In the genomic region with DNA sequence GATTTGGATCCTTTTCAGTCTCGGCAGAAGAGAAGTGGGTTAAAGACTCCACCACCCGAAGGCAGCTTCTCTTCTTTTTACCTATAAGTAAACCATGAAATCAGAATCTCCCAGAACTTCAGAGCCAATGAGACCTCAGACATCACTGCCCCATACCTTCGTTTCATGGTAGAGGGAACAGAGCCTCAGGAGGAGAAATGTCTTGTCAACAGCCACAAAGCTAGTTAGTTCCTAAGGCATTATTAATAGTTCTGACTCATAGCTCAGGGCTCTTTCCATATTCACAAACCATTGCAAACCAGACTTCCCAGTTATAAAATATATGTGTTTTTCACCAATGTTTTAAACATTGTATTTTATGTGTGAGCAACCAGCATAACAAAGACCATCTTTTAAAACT, we compare ENCODE assay signal across 10 cellular contexts.
A peak's percentile ranks its signal among the peaks of the same experiment; 100 is the strongest.
DNase-seq lines count a peak whose midpoint lies in the region; ATAC-seq and TF ChIP-seq lines count a peak whose summit lies in the region.
"Had no signal": no experiment of that assay in that cellular context is flagged by ENCODE, and none has a peak within 500 bp of the region (broad histone marks: within the 10 kb centered on the region; RNA-seq: fewer than 3 reads in every experiment).

No MANE protein-coding gene starts in this region.

- H3K4me1 Mint-ChIP-seq in natural killer cell, result peaks cover 58 to 65% of the 10 kb centered on the region in 2 donors

- H2BK120ac ChIP-seq in IMR-90 (ENCODE audit: low read depth, low read length), result peak overlapping the region; percentile 97

- no CpG with 5 or more reads among the region's 3 CpGs for WGBS in IMR-90 (ENCODE audit: extremely low coverage in 2 of 2, insufficient read length in 1 of 2), 2 experiments

- CTCF ChIA-PET in IMR-90 (lab: Yijun Ruan, JAX), result interaction anchor here (1.0 to 1.6 kb wide), 2 partner anchors 8 to 28 kb away, joined by 3 to 5 read pairs; no protein-coding TSS in a partner anchor

- H4K91ac ChIP-seq in IMR-90 (ENCODE audit: insufficient read depth, low read depth, low read length), result peak overlapping the region; percentile 90

- no peak overlapping the region for H3K4me3 Mint-ChIP-seq in natural killer cell

- POLR2A ChIA-PET in IMR-90 (lab: Charles Lee; ENCODE audit: unreplicated experiment), result no interaction called here

- peaks cover 0 to 2% of the 10 kb centered on the region in 2 donors for H3K9me3 Mint-ChIP-seq in natural killer cell
- H3K9me3 Mint-ChIP-seq: naive thymus-derived CD8-positive, alpha-beta T cell had no signal

- peak overlapping the region; percentile 85 for H3K14ac ChIP-seq in IMR-90 (replicated peaks; ENCODE audit: low read depth, low read length)

- H2BK20ac ChIP-seq in IMR-90 (ENCODE audit: low read depth, low read length), result peak overlapping the region; percentile 92

- H3K27ac ChIP-seq in BLaER1, result peak overlapping the region; percentile 88
- peak overlapping the region; percentile 90 for H3K27ac ChIP-seq in IMR-90 (ENCODE audit: insufficient read depth, low read length)

- ATAC-seq in IMR-90 (ENCODE audit: low read depth), result peak; percentile 79
- ATAC-seq in natural killer cell, result no peak
- no peak for ATAC-seq in HG03520 (IDR thresholded peaks at IDR 0.05; ENCODE audit: unreplicated experiment)
- no peak for ATAC-seq in GM18868 (IDR thresholded peaks at IDR 0.05; ENCODE audit: unreplicated experiment)
- ATAC-seq: naive thymus-derived CD8-positive, alpha-beta T cell had no signal

- H3K27me3 ChIP-seq in BLaER1, result no peaks in the 10 kb centered on the region
- no peaks in the 10 kb centered on the region for H3K27me3 ChIP-seq in IMR-90 (ENCODE audit: control insufficient read depth, insufficient read depth, low read length)

- H3K36me3 ChIP-seq in BLaER1 (no peaks in the 10 kb centered on the region), IMR-90 (ENCODE audit: control insufficient read depth, insufficient read depth, low read length) (no peaks in the 10 kb centered on the region)

- H4K8ac ChIP-seq in IMR-90 (ENCODE audit: low read depth in 2 of 2, low read length in 2 of 2), result peak overlapping the region; percentile 30 to 86; a peak in 3 of 4 replicates

- no peak overlapping the region for H2AFZ ChIP-seq in IMR-90 (replicated peaks; ENCODE audit: low read length, poor library complexity)

- peaks cover 23% of the 10 kb centered on the region for H3K9me1 ChIP-seq in IMR-90 (ENCODE audit: insufficient read depth, low read length)

- H3K79me1 ChIP-seq in IMR-90 (ENCODE audit: low read depth in 1 of 2, low read length in 2 of 2), result no peaks in the 10 kb centered on the region

- dilution Hi-C loops in IMR-90 (cut with HindIII; ENCODE audit: low sequenced_read_pairs, unreplicated experiment), result no loop called here

- H2BK15ac ChIP-seq in IMR-90 (ENCODE audit: low read depth, low read length), result peak overlapping the region; percentile 89; the same call in 2 of the 3 replicates

- peak overlapping the region; percentile 93 for H4K5ac ChIP-seq in IMR-90 (ENCODE audit: low read depth, low read length)

- DNase-seq in IMR-90 (peak; percentile 88), astrocyte of the hippocampus (ENCODE audit: low read depth, low spot score) (peak; percentile 65), natural killer cell (no peak), midbrain (lab: John Stamatoyannopoulos, UW) (no peak), cerebellar cortex (ENCODE audit: low spot score) (no peak)
- DNase-seq: naive thymus-derived CD8-positive, alpha-beta T cell; NCI-H2227 treated with DMSO at 0.1 percent for 48 hours had no signal

- TF ChIP-seq RAD21 in IMR-90 (IDR thresholded peaks at IDR 0.05; ENCODE audit: low read length), result no peak

- H3K18ac ChIP-seq in IMR-90 (ENCODE audit: low read depth, low read length), result peak overlapping the region; percentile 99

- TF ChIP-seq CTCF in IMR-90 (conservative IDR thresholded peaks at IDR 0.05; ENCODE audit: low read depth, low read length) (no peak), natural killer cell (IDR thresholded peaks at IDR 0.05) (no peak)

- H3K4me3 ChIP-seq in BLaER1, result no peak overlapping the region
- peak overlapping the region; percentile 23; the same call in 1 of the 2 replicates for H3K4me3 ChIP-seq in IMR-90 (ENCODE audit: insufficient read depth, low read depth, low read length)

- H3K23ac ChIP-seq in IMR-90 (ENCODE audit: low read depth, low read length), result peak overlapping the region; percentile 85

- no TSS peak for BruUV-seq in IMR-90 (replicated peaks; lab: Mats Ljungman, UMichigan)

- H3K4me1 ChIP-seq in BLaER1, result peaks cover 80% of the 10 kb centered on the region
- peaks cover 36% of the 10 kb centered on the region for H3K4me1 ChIP-seq in IMR-90 (ENCODE audit: control insufficient read depth, insufficient read depth, low read length)

- peak overlapping the region; percentile 96 for H2BK5ac ChIP-seq in IMR-90 (ENCODE audit: low read depth, low read length, poor library complexity, severe bottlenecking)

- peak overlapping the region; percentile 95 for H3K56ac ChIP-seq in IMR-90 (ENCODE audit: extremely low read depth, insufficient read depth, low read length)

- intact Hi-C loops in IMR-90 (cut with micrococcal nuclease), result loop anchor here (2.0 kb wide), 1 partner anchor 124 kb away; no protein-coding TSS in a partner anchor
- intact Hi-C loops in natural killer cell (cut with micrococcal nuclease), result no loop called here

- H3K4ac ChIP-seq in IMR-90 (ENCODE audit: low read depth, low read length), result peak overlapping the region; percentile 78

- H2AK5ac ChIP-seq in IMR-90 (ENCODE audit: low read depth, low read length), result 0 out of 2 replicates have a peak overlapping the region, but pooled peaks have one; percentile 25

- H3K9me3 ChIP-seq in BLaER1, result peaks cover 8% of the 10 kb centered on the region; the same call in 1 of the 2 replicates
- no peaks in the 10 kb centered on the region for H3K9me3 ChIP-seq in IMR-90 (ENCODE audit: control insufficient read depth, insufficient read depth, low read length)

- H3K27ac Mint-ChIP-seq in natural killer cell, result peak overlapping the region; percentile 41 to 72

- H2AK9ac ChIP-seq in IMR-90 (replicated peaks; ENCODE audit: low read depth, low read length, poor library complexity), result no peak overlapping the region

- no peaks in the 10 kb centered on the region for H3K36me3 Mint-ChIP-seq in natural killer cell
- H3K36me3 Mint-ChIP-seq: naive thymus-derived CD8-positive, alpha-beta T cell had no signal

- no peak for TF ChIP-seq POLR2A in IMR-90 (IDR thresholded peaks at IDR 0.05; ENCODE audit: low read depth, low read length)

- no peaks in the 10 kb centered on the region for H3K27me3 Mint-ChIP-seq in natural killer cell (ENCODE audit: low read depth in 2 of 2)
- H3K27me3 Mint-ChIP-seq: naive thymus-derived CD8-positive, alpha-beta T cell had no signal

- in situ Hi-C loops in IMR-90 (cut with MboI; ENCODE audit: low sequenced_read_pairs), result no loop called here

- H3K4me2 ChIP-seq in BLaER1 (peak overlapping the region; percentile 84), IMR-90 (ENCODE audit: low read depth, low read length) (peak overlapping the region; percentile 75)

- H4K20me1 ChIP-seq in BLaER1 (no peaks in the 10 kb centered on the region), IMR-90 (ENCODE audit: insufficient read depth, low read length) (no peaks in the 10 kb centered on the region)

- no peak overlapping the region for H3K9ac ChIP-seq in BLaER1
- peak overlapping the region; percentile 57 for H3K9ac ChIP-seq in IMR-90 (ENCODE audit: low read depth, low read length)

TF ChIP-seq in IMR-90, 13 proteins besides CTCF, POLR2A, EP300 and RAD21:
- TF ChIP-seq ELK1 (IDR thresholded peaks at IDR 0.05; ENCODE audit: borderline replicate concordance, low read depth, low read length) (no peak), SMC3 (IDR thresholded peaks at IDR 0.05; ENCODE audit: low read depth, low read length) (no peak), NFE2L2 (IDR thresholded peaks at IDR 0.05; ENCODE audit: low read depth, low read length) (no peak), FOS (IDR thresholded peaks at IDR 0.05; ENCODE audit: low read depth, low read length) (peak; percentile 67; the same call in 1 of the 2 replicates), MAZ (IDR thresholded peaks at IDR 0.05; ENCODE audit: borderline replicate concordance, low read depth, low read length) (no peak), RFX5 (IDR thresholded peaks at IDR 0.05; ENCODE audit: low read depth, low read length) (no peak)
- TF ChIP-seq, protein P1, sequence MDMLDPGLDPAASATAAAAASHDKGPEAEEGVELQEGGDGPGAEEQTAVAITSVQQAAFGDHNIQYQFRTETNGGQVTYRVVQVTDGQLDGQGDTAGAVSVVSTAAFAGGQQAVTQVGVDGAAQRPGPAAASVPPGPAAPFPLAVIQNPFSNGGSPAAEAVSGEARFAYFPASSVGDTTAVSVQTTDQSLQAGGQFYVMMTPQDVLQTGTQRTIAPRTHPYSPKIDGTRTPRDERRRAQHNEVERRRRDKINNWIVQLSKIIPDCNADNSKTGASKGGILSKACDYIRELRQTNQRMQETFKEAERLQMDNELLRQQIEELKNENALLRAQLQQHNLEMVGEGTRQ (IDR thresholded peaks at IDR 0.05; ENCODE audit: low read depth, low read length), result no peak

Comparison
In these comparisons a context has a peak if more than half of its experiments do, and no peak if none do; other contexts are left out.
1. DNase-seq: peak in IMR-90 (single experiment) and astrocyte of the hippocampus (single experiment); none in natural killer cell (single experiment), midbrain (single experiment) and cerebellar cortex (single experiment).